Comparison of ENCODE assay signal across 8 cellular contexts in genomic region chr18:31723998-31724711, GRCh38. TPM values are rescaled to one million over a fixed set of nuclear protein-coding genes. Genes with fewer than 3 reads are reported as not detected.
DNase-seq lines count a peak whose midpoint lies in the region; ATAC-seq, FAIRE-seq and TF ChIP-seq lines count a peak whose summit lies in the region.

No MANE protein-coding gene starts in this region.

- DNase-seq in D341Med (ENCODE audit: low spot score) (peak; percentile 41), MG63 (peak; percentile 9), pancreas (peak; percentile 9 to 79 (median 36)), HPDE6-E6E7 (ENCODE audit: extremely low spot score) (no peak), urothelium cell line (ENCODE audit: low spot score) (no peak), iPS-NIHi11 (ENCODE audit: low spot score) (no peak)

- no peaks in the 10 kb centered on the region for H3K4me1 ChIP-seq in pancreas

- H3K27me3 ChIP-seq in MG63 (no peaks in the 10 kb centered on the region), pancreas (no peaks in the 10 kb centered on the region)

- H3K4me3 ChIP-seq in MG63 (peak overlapping the region; percentile 36), pancreas (peak overlapping the region; percentile 30 to 57 (median 49))

- intact Hi-C loops in pancreas (cut with DNase I), result no loop called here

- WGBS in pancreas, 2 donors, result 4 to 5% methylated on average over 41 to 43 of the region's 43 CpGs

- H3K9me3 ChIP-seq in MG63, result no peaks in the 10 kb centered on the region; the same call in 1 of the 2 replicates
- H3K9me3 ChIP-seq in pancreas, result no peaks in the 10 kb centered on the region

- H3K27ac ChIP-seq in pancreas, result no peak overlapping the region

- ATAC-seq in esophagus mucosa (peak; percentile 40), pancreas (peak; percentile 72 to 79 (median 76)), GM19467 (IDR thresholded peaks at IDR 0.05; ENCODE audit: unreplicated experiment) (no peak)

- FAIRE-seq in pancreas (lab: Jason Lieb, UNC) (no peak), urothelium cell line (lab: Jason Lieb, UNC) (no peak)

- no peak for TF ChIP-seq CTCF in pancreas (IDR thresholded peaks at IDR 0.05)

- H3K36me3 ChIP-seq in MG63, result no peaks in the 10 kb centered on the region
- H3K36me3 ChIP-seq in pancreas, result no peaks in the 10 kb centered on the region

RNA-seq across cellular contexts. Expression of gene SLC25A52, which starts 36.5 kb away (rescaled TPM):
- not detected in 2 replicates for total RNA-seq in MG63 (2014; rRNA removed; shearing (Covaris generic); ENCODE audit: low replicate concordance)
- total RNA-seq in esophagus mucosa, result not detected
- total RNA-seq in pancreas, result not detected
- polyA plus RNA-seq in pancreas, result under 1 TPM in 1 of 2 donors, not detected in 1; 0.12 TPM

RNA-seq across cellular contexts. Expression of gene B4GALT6, which starts 39.8 kb away (rescaled TPM):
- 1.7 and 2.0 TPM in 2 replicates for total RNA-seq in MG63 (2014; rRNA removed; shearing (Covaris generic); ENCODE audit: low replicate concordance)
- total RNA-seq in esophagus mucosa, result 2.9 TPM
- 1 to 10 TPM in 5 of 6 donors, under 1 TPM in 1; 0.79 to 4.6 (median 2.8) TPM for total RNA-seq in pancreas
- polyA plus RNA-seq in pancreas, result 1 to 10 TPM; 1.2 to 3.8 TPM

Comparison
In these comparisons a context has a peak if more than half of its experiments do, and no peak if none do; other contexts are left out.
1. DNase-seq: peak in D341Med (single experiment), MG63 (single experiment) and pancreas (6 of 6); none in HPDE6-E6E7 (single experiment), urothelium cell line (single experiment) and iPS-NIHi11 (single experiment).